Comparison of ENCODE assay signal across 8 cellular contexts in genomic region chr19:48752511-48753365, GRCh38. TPM values are rescaled to one million over a fixed set of nuclear protein-coding genes. Genes with fewer than 3 reads are reported as not detected.
A peak's percentile ranks its signal among the peaks of the same experiment; 100 is the strongest.
DNase-seq lines count a peak whose midpoint lies in the region; ATAC-seq, FAIRE-seq and TF ChIP-seq lines count a peak whose summit lies in the region.

Gene FUT1 (minus strand): TSS chr19:48752641. CDS start chr19:48751281, 1,360 bp downstream.

- CTCF ChIA-PET in GM12878 (lab: Yijun Ruan, JAX), result no interaction called here

- RAD21 ChIA-PET in GM12878 (lab: Charles Lee; ENCODE audit: unreplicated experiment), result no interaction called here

- H3K4me3 ChIP-seq in GM12878 (no peak within 1 kb of the TSS), iPS-11a (ENCODE audit: low read depth, low read length) (peak within 1 kb of the TSS; percentile 90), skeletal muscle tissue (ENCODE audit: low read length in 3 of 3) (peak within 1 kb of the TSS; percentile 57 to 77 (median 67))

- in situ Hi-C loops in GM12878 (cut with MboI), result no loop called here

- POLR2A ChIA-PET in GM12878 (lab: Charles Lee), result interaction anchor here (0.6 kb wide), 1 partner anchor 41 kb away, joined by 3 read pairs; no protein-coding TSS in a partner anchor

- H3K27ac ChIP-seq in GM12878 (ENCODE audit: control insufficient read depth, insufficient read depth), result no peak within 1 kb of the TSS
- H3K27ac ChIP-seq in skeletal muscle tissue (ENCODE audit: low read depth, low read length), result peak within 1 kb of the TSS; percentile 30

- no peak for TF ChIP-seq CTCF in GM12878 (IDR thresholded peaks at IDR 0.05 in 2 of 3, conservative IDR thresholded peaks at IDR 0.05 in 1 of 3; ENCODE audit: control insufficient read depth in 2 of 3, extremely low read depth in 1 of 3, insufficient read depth in 1 of 3, low read depth in 3 of 3, low read length in 3 of 3)

- ATAC-seq in HG03097 (IDR thresholded peaks at IDR 0.05; ENCODE audit: low FRiP score, unreplicated experiment) (peak; percentile 48), GM12878 (peak; percentile 28; the same call in 2 of the 3 replicates), GM19467 (IDR thresholded peaks at IDR 0.05; ENCODE audit: unreplicated experiment) (no peak)

- H2AFZ ChIP-seq in GM12878 (ENCODE audit: control insufficient read depth, low read depth, low read length), result no peak within 1 kb of the TSS

- BruUV-seq in GM12878 (replicated peaks; lab: Mats Ljungman, UMichigan), result no TSS peak

- H3K4me2 ChIP-seq in GM12878 (ENCODE audit: control insufficient read depth, insufficient read depth), result no peak within 1 kb of the TSS

- H3K36me3 ChIP-seq in GM12878 (ENCODE audit: control insufficient read depth in 2 of 2, insufficient read depth in 2 of 2, low read length in 1 of 2) (no peaks in the 10 kb centered on the region), skeletal muscle tissue (ENCODE audit: control insufficient read depth in 3 of 3, insufficient read depth in 3 of 3, low read length in 3 of 3) (peaks cover 0 to 5% (median 0%) of the 10 kb centered on the region in 3 donors)

- TF ChIP-seq RAD21 in GM12878 (IDR thresholded peaks at IDR 0.05; ENCODE audit: insufficient read depth, low read depth, low read length), result no peak

- no peaks in the 10 kb centered on the region for H3K9me3 ChIP-seq in GM12878 (replicated peaks; ENCODE audit: control insufficient read depth, insufficient read depth, low read length)
- no peaks in the 10 kb centered on the region for H3K9me3 ChIP-seq in skeletal muscle tissue (ENCODE audit: control insufficient read depth in 3 of 3, low read length in 3 of 3)

- SMC1A ChIA-PET in GM12878 (lab: Charles Lee; ENCODE audit: uncharacterized antibody, unreplicated experiment), result no interaction called here

- H3K4me1 ChIP-seq in GM12878 (ENCODE audit: control insufficient read depth, insufficient read depth, low read length) (no peaks in the 10 kb centered on the region), skeletal muscle tissue (ENCODE audit: control insufficient read depth in 3 of 3, insufficient read depth in 3 of 3, low read length in 3 of 3) (peaks cover 20 to 37% (median 26%) of the 10 kb centered on the region in 3 donors)

- H3K79me2 ChIP-seq in GM12878 (ENCODE audit: control insufficient read depth, insufficient read depth, low read length), result no peaks in the 10 kb centered on the region

- 3% methylated on average over 49 of the region's 73 CpGs for WGBS in GM12878 (ENCODE audit: insufficient coverage, insufficient replicate concordance, low lambda C conversion rate, missing lambda C conversion rate)

- FAIRE-seq in GM12878 (lab: Jason Lieb, UNC), result no peak

- no peak for TF ChIP-seq EP300 in GM12878 (IDR thresholded peaks at IDR 0.05; ENCODE audit: borderline replicate concordance in 1 of 2, control insufficient read depth in 1 of 2, low read depth in 2 of 2, low read length in 2 of 2)

- intact Hi-C loops in GM12878 (cut with micrococcal nuclease; ENCODE audit: unreplicated experiment), result no loop called here

- DNase-seq in AG08396 (ENCODE audit: low spot score) (peak; percentile 66), GM12878 (ENCODE audit: low read depth, low spot score) (no peak), GM19240 (ENCODE audit: insufficient read length, low spot score) (no peak)

- no peaks in the 10 kb centered on the region for H4K20me1 ChIP-seq in GM12878 (ENCODE audit: control insufficient read depth, insufficient read depth)

- H3K9ac ChIP-seq in GM12878 (ENCODE audit: control insufficient read depth, insufficient read depth, low read length) (no peak within 1 kb of the TSS), skeletal muscle tissue (ENCODE audit: low read depth in 1 of 3, low read length in 3 of 3) (peak within 1 kb of the TSS; percentile 59 to 79 (median 70))

- peaks cover 2 to 6% of the 10 kb centered on the region in 2 experiments; a peak in 3 of 4 replicates for H3K27me3 ChIP-seq in GM12878 (replicated peaks in 1 of 2; ENCODE audit: control insufficient read depth in 2 of 2, insufficient read depth in 2 of 2, low read length in 1 of 2)
- H3K27me3 ChIP-seq in skeletal muscle tissue (ENCODE audit: control insufficient read depth in 3 of 3, insufficient read depth in 3 of 3, low read length in 3 of 3), result peaks cover 0 to 10% (median 9%) of the 10 kb centered on the region in 3 donors

- TF ChIP-seq POLR2A in GM12878 (IDR thresholded peaks at IDR 0.05; ENCODE audit: low read depth, low read length), result no peak

TF ChIP-seq in PFSK-1, 5 proteins besides CTCF, POLR2A, EP300 and RAD21 (continues in another document):
- peak; percentile 86 for TF ChIP-seq FOXP2 (optimal IDR thresholded peaks at IDR 0.05; ENCODE audit: borderline replicate concordance, extremely low read depth, extremely low read length, insufficient read depth)
- peak; percentile 81 for TF ChIP-seq POLR2AphosphoS5 (IDR thresholded peaks at IDR 0.05; ENCODE audit: low read depth, low read length)
- no peak for TF ChIP-seq REST (IDR thresholded peaks at IDR 0.05; ENCODE audit: insufficient read depth in 1 of 2, low read depth in 2 of 2, low read length in 2 of 2)

TF ChIP-seq in GM12878, 131 proteins besides CTCF, POLR2A, EP300 and RAD21:
- no peak for TF ChIP-seq EGR1 (IDR thresholded peaks at IDR 0.05; ENCODE audit: borderline replicate concordance in 1 of 2, low read depth in 2 of 2, low read length in 2 of 2)
- TF ChIP-seq SREBF2 (IDR thresholded peaks at IDR 0.05; ENCODE audit: low read length), result no peak
- no peak for TF ChIP-seq WRNIP1 (IDR thresholded peaks at IDR 0.05; ENCODE audit: borderline replicate concordance, low read depth, low read length)
- no peak for TF ChIP-seq GABPA (IDR thresholded peaks at IDR 0.05; ENCODE audit: low read depth)
- TF ChIP-seq SUPT20H (IDR thresholded peaks at IDR 0.05; ENCODE audit: borderline replicate concordance, control insufficient read depth, low read depth, low read length), result no peak
- TF ChIP-seq STAT1 (conservative IDR thresholded peaks at IDR 0.05), result no peak
- no peak for TF ChIP-seq MEF2B (IDR thresholded peaks at IDR 0.05; ENCODE audit: partially characterized antibody, poor library complexity, severe bottlenecking)
- TF ChIP-seq HDAC6 (IDR thresholded peaks at IDR 0.05; ENCODE audit: unreplicated experiment), result no peak
- TF ChIP-seq JUNB (IDR thresholded peaks at IDR 0.05), result no peak
- no peak for TF ChIP-seq SIN3A (IDR thresholded peaks at IDR 0.05; ENCODE audit: low read depth, low read length)
- TF ChIP-seq NRF1 (conservative IDR thresholded peaks at IDR 0.05; ENCODE audit: low read depth, low read length), result no peak
- TF ChIP-seq CREB1 (IDR thresholded peaks at IDR 0.05; ENCODE audit: low read depth), result no peak
- no peak for TF ChIP-seq NFYA (IDR thresholded peaks at IDR 0.05; ENCODE audit: borderline replicate concordance, low read depth, low read length)
- TF ChIP-seq, protein P1, sequence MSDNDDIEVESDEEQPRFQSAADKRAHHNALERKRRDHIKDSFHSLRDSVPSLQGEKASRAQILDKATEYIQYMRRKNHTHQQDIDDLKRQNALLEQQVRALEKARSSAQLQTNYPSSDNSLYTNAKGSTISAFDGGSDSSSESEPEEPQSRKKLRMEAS (IDR thresholded peaks at IDR 0.05; ENCODE audit: low read depth, low read length), result no peak
- TF ChIP-seq NR2C2 (IDR thresholded peaks at IDR 0.05; ENCODE audit: borderline replicate concordance, control insufficient read depth, insufficient read length, low read depth), result no peak
- TF ChIP-seq SMAD1 (IDR thresholded peaks at IDR 0.05; ENCODE audit: low read depth, partially characterized antibody), result no peak
- no peak for TF ChIP-seq SIX5 (IDR thresholded peaks at IDR 0.05; ENCODE audit: low read depth, low read length, severe bottlenecking)
- TF ChIP-seq BMI1 (IDR thresholded peaks at IDR 0.05; ENCODE audit: borderline replicate concordance), result no peak
- TF ChIP-seq RCOR1 (conservative IDR thresholded peaks at IDR 0.05; ENCODE audit: low read depth, low read length), result no peak

RNA-seq across cellular contexts. Expression of gene FUT1, which starts in this region (rescaled TPM):
- 13.1 TPM for polyA plus RNA-seq in PFSK-1 (2012; ENCODE audit: insufficient read length, low read depth)
- not detected in 2 replicates for total RNA-seq in GM12878 (2013; cell fraction: nucleolus; rRNA removed)
- total RNA-seq in GM12878 (2014; rRNA removed), result not detected in 2 replicates
- total RNA-seq in GM12878 (2014; rRNA removed; fragmentation: Illumina TruSeq; extraction: Trizol), result not detected in 2 replicates
- not detected in 2 replicates for total RNA-seq in GM12878 (2021)
- not detected for polyA plus RNA-seq in GM12878 (2011; ENCODE audit: low read depth)
- 0.01 TPM in 1 of 2 replicates, not detected in the other for polyA plus RNA-seq in GM12878 (2011; rRNA removed)
- 0.01 and 0.03 TPM in 2 replicates for polyA plus RNA-seq in GM12878 (2011; cell fraction: cytosol; rRNA removed)
- polyA plus RNA-seq in GM12878 (2011; cell fraction: nucleus; rRNA removed), result 0.03 TPM in 2 replicates
- polyA plus RNA-seq in GM12878 (2012), result 0.04 TPM in 1 of 2 replicates, not detected in the other
- polyA plus RNA-seq in GM12878 (2014; fragmentation: Illumina TruSeq; extraction: Trizol), result not detected in 2 replicates
- polyA plus RNA-seq in GM12878 (2014; fragmentation: Nextera tagmentation; extraction: Ambion mirVana), result not detected
- not detected in 2 replicates for polyA plus RNA-seq in GM12878 (2014; rRNA removed)
- not detected for polyA plus RNA-seq in GM12878 (2016; fragmentation: Nextera tagmentation; extraction: Ambion mirVana)
- polyA minus RNA-seq in GM12878 (2011; rRNA and poly(A)+ RNA removed), result not detected in 2 replicates
- polyA minus RNA-seq in GM12878 (2011; cell fraction: cytosol; rRNA and poly(A)+ RNA removed), result 0.21 TPM in 1 of 2 replicates, not detected in the other
- not detected in 2 replicates for polyA minus RNA-seq in GM12878 (2011; cell fraction: nucleus; rRNA and poly(A)+ RNA removed)
- total RNA-seq in skeletal muscle tissue, result 1.0 TPM

Comparison
In these comparisons a context has a peak if more than half of its experiments do, and no peak if none do; other contexts are left out.
1. Peak in ATAC-seq in GM12878; RNA of the gene not detected or under 1 TPM.